ENCODE assay signal across 9 cellular contexts in the genomic region with DNA sequence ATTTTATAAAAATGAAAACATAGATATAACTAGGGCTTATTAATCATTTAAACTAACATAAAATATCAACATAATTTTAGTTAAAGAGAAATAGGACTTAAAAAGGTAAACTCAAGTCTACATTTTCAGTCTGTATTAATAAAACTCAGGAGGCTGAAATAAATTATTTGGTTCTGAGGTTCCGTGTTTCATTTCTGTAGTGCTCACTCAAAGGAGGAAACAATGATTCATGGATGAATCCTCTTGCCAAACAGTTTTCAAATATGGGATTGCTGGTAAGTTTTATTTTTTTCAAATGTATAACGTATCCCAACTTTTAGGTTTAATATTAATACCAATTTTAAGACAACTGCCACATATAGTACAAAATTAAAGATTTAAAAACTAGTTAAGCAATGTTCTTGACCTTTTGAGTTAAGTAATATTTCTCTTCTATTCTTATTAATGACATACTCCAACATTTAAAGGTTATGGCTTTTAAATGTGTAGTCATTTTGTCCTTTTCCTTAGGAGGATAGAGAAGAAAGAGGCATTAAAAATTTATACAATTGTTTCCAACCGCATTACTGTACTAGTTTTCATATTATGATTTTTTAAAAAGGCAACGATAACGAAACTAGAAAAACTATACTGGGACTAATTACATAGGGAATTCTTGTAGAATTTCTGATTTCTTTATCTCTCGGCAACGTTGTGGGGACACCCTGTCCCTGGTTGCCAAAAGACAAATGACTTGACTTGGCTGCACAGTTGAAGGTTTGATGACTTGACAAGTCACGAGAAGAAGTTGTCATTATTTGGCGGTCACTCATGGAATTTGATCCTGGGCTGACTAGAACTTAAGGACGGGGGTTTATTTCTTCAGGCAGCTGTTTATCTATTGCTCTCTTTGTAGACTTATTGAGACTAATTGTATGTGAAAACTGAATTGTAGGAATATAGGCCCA.
A peak's percentile ranks its signal among the peaks of the same experiment; 100 is the strongest.
DNase-seq lines count a peak whose midpoint lies in the region; ATAC-seq, FAIRE-seq and TF ChIP-seq lines count a peak whose summit lies in the region.
"Had no signal": no experiment of that assay in that cellular context is flagged by ENCODE, and none has a peak within 500 bp of the region (broad histone marks: within the 10 kb centered on the region; RNA-seq: fewer than 3 reads in every experiment).

No MANE protein-coding gene starts in this region.

- CTCF ChIA-PET in A549 (lab: Yijun Ruan, JAX), result no interaction called here

- no peak for FAIRE-seq in A549 (lab: Jason Lieb, UNC)

- peaks cover 7% of the 10 kb centered on the region; the same call in 1 of the 3 replicates for H3K4me1 ChIP-seq in A549

- no peak for TF ChIP-seq POLR2A in A549 (IDR thresholded peaks at IDR 0.05; ENCODE audit: low read length)

- DNase-seq in A549 (ENCODE audit: low read depth in 1 of 2, low spot score in 1 of 2), result no peak
- DNase-seq in M059J (ENCODE audit: low read depth), result peak; percentile 18
- no peak for DNase-seq in coronary artery (ENCODE audit: low spot score)
- DNase-seq in myocyte (ENCODE audit: low read depth), result peak; percentile 87
- no peak for DNase-seq in NCI-H526 treated with DMSO at 0.1 percent for 48 hours (lab: John Stamatoyannopoulos, UW)
- DNase-seq in NCI-H1092 (lab: John Stamatoyannopoulos, UW), result no peak
- DNase-seq in OCI-M2 (lab: John Stamatoyannopoulos, UW; ENCODE audit: unreplicated experiment), result no peak
- no peak for DNase-seq in hippocampal formation (lab: John Stamatoyannopoulos, UW)

- no peak for TF ChIP-seq RAD21 in A549 (conservative IDR thresholded peaks at IDR 0.05 in 1 of 2, IDR thresholded peaks at IDR 0.05 in 1 of 2)

- ATAC-seq in A549, result no peak

- WGBS in A549 (ENCODE audit: missing lambda C conversion rate), result 93% methylated on average over 10 of the region's 10 CpGs

- POLR2A ChIA-PET in A549 (lab: Yijun Ruan, JAX), result no interaction called here

- H3K4me3 ChIP-seq in A549 (no peak overlapping the region), coronary artery (peak overlapping the region; percentile 64)

- H3K4me2 ChIP-seq in A549, result peak overlapping the region; percentile 14; the same call in 2 of the 3 replicates

- TF ChIP-seq EP300 in A549 (IDR thresholded peaks at IDR 0.05), result no peak

- TF ChIP-seq CTCF in A549 (IDR thresholded peaks at IDR 0.05) (no peak), coronary artery (IDR thresholded peaks at IDR 0.05) (no peak)

- no peaks in the 10 kb centered on the region for H3K9me3 ChIP-seq in A549

- no peak overlapping the region for H3K27ac ChIP-seq in A549
- peak overlapping the region; percentile 79 to 87 for H3K27ac ChIP-seq in coronary artery
- H3K27ac ChIP-seq: HL-60 had no signal

TF ChIP-seq in A549, 52 proteins besides CTCF, POLR2A, EP300 and RAD21:
- no peak for TF ChIP-seq RFX5 (IDR thresholded peaks at IDR 0.05)
- TF ChIP-seq SMC3 (IDR thresholded peaks at IDR 0.05), result no peak
- TF ChIP-seq GATA3 (IDR thresholded peaks at IDR 0.05; ENCODE audit: borderline replicate concordance), result no peak
- TF ChIP-seq SREBF2 (IDR thresholded peaks at IDR 0.05), result no peak
- TF ChIP-seq, protein P1, sequence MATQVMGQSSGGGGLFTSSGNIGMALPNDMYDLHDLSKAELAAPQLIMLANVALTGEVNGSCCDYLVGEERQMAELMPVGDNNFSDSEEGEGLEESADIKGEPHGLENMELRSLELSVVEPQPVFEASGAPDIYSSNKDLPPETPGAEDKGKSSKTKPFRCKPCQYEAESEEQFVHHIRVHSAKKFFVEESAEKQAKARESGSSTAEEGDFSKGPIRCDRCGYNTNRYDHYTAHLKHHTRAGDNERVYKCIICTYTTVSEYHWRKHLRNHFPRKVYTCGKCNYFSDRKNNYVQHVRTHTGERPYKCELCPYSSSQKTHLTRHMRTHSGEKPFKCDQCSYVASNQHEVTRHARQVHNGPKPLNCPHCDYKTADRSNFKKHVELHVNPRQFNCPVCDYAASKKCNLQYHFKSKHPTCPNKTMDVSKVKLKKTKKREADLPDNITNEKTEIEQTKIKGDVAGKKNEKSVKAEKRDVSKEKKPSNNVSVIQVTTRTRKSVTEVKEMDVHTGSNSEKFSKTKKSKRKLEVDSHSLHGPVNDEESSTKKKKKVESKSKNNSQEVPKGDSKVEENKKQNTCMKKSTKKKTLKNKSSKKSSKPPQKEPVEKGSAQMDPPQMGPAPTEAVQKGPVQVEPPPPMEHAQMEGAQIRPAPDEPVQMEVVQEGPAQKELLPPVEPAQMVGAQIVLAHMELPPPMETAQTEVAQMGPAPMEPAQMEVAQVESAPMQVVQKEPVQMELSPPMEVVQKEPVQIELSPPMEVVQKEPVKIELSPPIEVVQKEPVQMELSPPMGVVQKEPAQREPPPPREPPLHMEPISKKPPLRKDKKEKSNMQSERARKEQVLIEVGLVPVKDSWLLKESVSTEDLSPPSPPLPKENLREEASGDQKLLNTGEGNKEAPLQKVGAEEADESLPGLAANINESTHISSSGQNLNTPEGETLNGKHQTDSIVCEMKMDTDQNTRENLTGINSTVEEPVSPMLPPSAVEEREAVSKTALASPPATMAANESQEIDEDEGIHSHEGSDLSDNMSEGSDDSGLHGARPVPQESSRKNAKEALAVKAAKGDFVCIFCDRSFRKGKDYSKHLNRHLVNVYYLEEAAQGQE (IDR thresholded peaks at IDR 0.05), result no peak
- TF ChIP-seq CHD2 (IDR thresholded peaks at IDR 0.05; ENCODE audit: low read length, partially characterized antibody), result no peak

Comparison
In these comparisons a context has a peak if more than half of its experiments do, and no peak if none do; other contexts are left out.
1. DNase-seq: peak in M059J (single experiment) and myocyte (single experiment); none in A549 (0 of 2), coronary artery (single experiment), NCI-H526 treated with DMSO at 0.1 percent for 48 hours (single experiment), NCI-H1092 (single experiment), OCI-M2 (single experiment) and hippocampal formation (0 of 2).
2. H3K27ac ChIP-seq: peak in coronary artery (2 of 2); none in A549 (0 of 2).